ENCODE assay signal across 1 cellular context in genomic region chr1:62800825-62801306, GRCh38.
TF ChIP-seq lines count a peak whose summit lies in the region.

No MANE protein-coding gene starts in this region.

TF ChIP-seq in GM23338, 12 proteins besides CTCF, POLR2A, EP300 and RAD21 (continued from another document):
- TF ChIP-seq ZNF462 (CRISPR knock-in tag; IDR thresholded peaks at IDR 0.05) = no peak
- no peak for TF ChIP-seq EZH2phosphoT487 (IDR thresholded peaks at IDR 0.05; ENCODE audit: unreplicated experiment)
- no peak for TF ChIP-seq ZNF114 (CRISPR knock-in tag; IDR thresholded peaks at IDR 0.05)
TF ChIP-seq in GM23338: peak in this region for 0.
